8 cellular contexts compared by ENCODE assay signal in the genomic region with DNA sequence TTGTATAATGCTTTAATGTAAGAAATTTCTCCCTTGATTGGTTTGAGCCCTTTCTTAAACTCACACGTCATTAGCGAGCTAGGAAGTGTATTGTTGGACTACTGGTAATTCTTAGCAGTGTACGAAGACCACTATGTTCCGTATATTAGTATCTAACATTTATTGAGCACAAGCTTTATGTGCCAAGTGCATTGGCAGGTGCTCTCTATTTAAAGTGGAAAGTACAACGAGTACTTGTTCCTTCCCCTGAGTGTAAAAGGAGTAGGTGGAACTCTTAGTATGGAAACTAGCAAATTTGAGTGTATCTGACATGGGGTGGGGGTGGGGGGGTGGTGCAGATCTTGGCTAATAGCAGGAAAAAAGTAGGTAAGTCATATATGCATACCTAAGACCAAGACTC.
"Had no signal": no experiment of that assay in that cellular context is flagged by ENCODE, and none has a peak within 500 bp of the region (broad histone marks: within the 10 kb centered on the region; RNA-seq: fewer than 3 reads in every experiment).

No MANE protein-coding gene starts in this region.

- H3K9me3 ChIP-seq: HAP-1 had no signal

- H3K36me3 ChIP-seq: HAP-1 had no signal

- H3K4me3 ChIP-seq: GM23248, HAP-1 had no signal

- H3K27ac ChIP-seq: GM23248, HL-60 had no signal

- DNase-seq: GM23248, GOT3, H7, HFFc6 had no signal

- H3K4me1 ChIP-seq: HAP-1 had no signal

- ATAC-seq: HCT116, HepG2 had no signal
